Comparison of ENCODE assay signal across 14 cellular contexts in genomic region chr2:197134206-197134605, GRCh38.
DNase-seq lines count a peak whose midpoint lies in the region; ATAC-seq and TF ChIP-seq lines count a peak whose summit lies in the region.
"Had no signal": no experiment of that assay in that cellular context is flagged by ENCODE, and none has a peak within 500 bp of the region (broad histone marks: within the 10 kb centered on the region; RNA-seq: fewer than 3 reads in every experiment).

No MANE protein-coding gene starts in this region.

- H3K9ac ChIP-seq in fibroblast of lung (ENCODE audit: insufficient read depth, low read length) = no peak overlapping the region
- H3K9ac ChIP-seq: KMS-11 had no signal

- H4K20me1 ChIP-seq in fibroblast of lung (ENCODE audit: control insufficient read depth, extremely low read depth, insufficient read depth, low read length) = no peaks in the 10 kb centered on the region

- TF ChIP-seq EP300 in suprapubic skin (IDR thresholded peaks at IDR 0.05) = no peak

- TF ChIP-seq CTCF in AG04450 (IDR thresholded peaks at IDR 0.05; ENCODE audit: low read depth, low read length) = peak; percentile 40
- peak; percentile 74 for TF ChIP-seq CTCF in VCaP (conservative IDR thresholded peaks at IDR 0.05)
- peak; percentile 23 to 35 for TF ChIP-seq CTCF in fibroblast of lung (conservative IDR thresholded peaks at IDR 0.05 in 1 of 2, IDR thresholded peaks at IDR 0.05 in 1 of 2; ENCODE audit: low read depth in 1 of 2, low read length in 2 of 2)
- TF ChIP-seq CTCF in suprapubic skin (IDR thresholded peaks at IDR 0.05) = no peak
- no peak for TF ChIP-seq CTCF in mucosa of descending colon (IDR thresholded peaks at IDR 0.05)

- H3K4me3 ChIP-seq in AG04450 (ENCODE audit: low read depth, low read length) = no peak overlapping the region
- H3K4me3 ChIP-seq in fibroblast of lung (replicated peaks in 1 of 4; ENCODE audit: control extremely low read depth in 1 of 4, insufficient read depth in 1 of 4, low read depth in 3 of 4, low read length in 4 of 4) = no peak overlapping the region
- no peak overlapping the region for H3K4me3 ChIP-seq in suprapubic skin
- no peak overlapping the region for H3K4me3 ChIP-seq in mucosa of descending colon

- no peak overlapping the region for H2AFZ ChIP-seq in fibroblast of lung (ENCODE audit: low read length)

- CTCF ChIA-PET in AG04450 (lab: Charles Lee) = interaction anchor here (0.5 to 4.3 kb wide), 8 partner anchors 20 to 250 kb away, joined by 3 to 37 read pairs (median 4); no protein-coding TSS in a partner anchor

- DNase-seq in AG04450 (ENCODE audit: low read depth, low spot score) (no peak), ELR (ENCODE audit: low read depth) (peak; percentile 6), fibroblast of lung (ENCODE audit: low read depth in 2 of 2) (peak; percentile 23 to 45), suprapubic skin (ENCODE audit: low spot score in 2 of 2) (no peak), mucosa of descending colon (no peak), NCI-H2107 treated with DMSO at 0.1 percent for 48 hours (lab: John Stamatoyannopoulos, UW; ENCODE audit: unreplicated experiment) (no peak), T-helper 9 cell (no peak)
- DNase-seq: activated CD4-positive, alpha-beta T cell treated with anti-CD3 and anti-CD28 coated beads, Interleukin-2, amount 50 U/mL, for 48 hours; activated effector memory CD4-positive, alpha-beta T cell treated with anti-CD3 and anti-CD28 coated beads, Interleukin-2, amount 50 U/mL, for 16 hours; left colon; NCI-H1417; Right ventricle myocardium superior had no signal

- intact Hi-C loops in mucosa of descending colon (cut with DNase I, micrococcal nuclease) = no loop called here

- no peak overlapping the region for H3K27ac ChIP-seq in AG04450 (ENCODE audit: low read depth, low read length)
- no peak overlapping the region for H3K27ac ChIP-seq in VCaP
- H3K27ac ChIP-seq in fibroblast of lung (ENCODE audit: insufficient read depth, low read length) = no peak overlapping the region
- no peak overlapping the region for H3K27ac ChIP-seq in suprapubic skin
- H3K27ac ChIP-seq: KMS-11 had no signal

- no peak for TF ChIP-seq POLR2A in suprapubic skin (IDR thresholded peaks at IDR 0.05)

- 80% methylated on average over 2 of the region's 2 CpGs for WGBS in suprapubic skin

- H3K4me1 ChIP-seq in fibroblast of lung (ENCODE audit: control insufficient read depth, extremely low read depth, insufficient read depth, low read length) = peaks cover 8% of the 10 kb centered on the region
- H3K4me1 ChIP-seq in suprapubic skin = no peaks in the 10 kb centered on the region
- peaks cover 10% of the 10 kb centered on the region for H3K4me1 ChIP-seq in mucosa of descending colon (ENCODE audit: low read depth)

- no peak for ATAC-seq in mucosa of descending colon
- ATAC-seq: left colon had no signal

- H3K9me3 ChIP-seq in AG04450 (ENCODE audit: control insufficient read depth, insufficient read depth, low read length) (no peaks in the 10 kb centered on the region), fibroblast of lung (ENCODE audit: control insufficient read depth, insufficient read depth, low read depth, low read length) (no peaks in the 10 kb centered on the region), suprapubic skin (no peaks in the 10 kb centered on the region), mucosa of descending colon (no peaks in the 10 kb centered on the region)

- no peak overlapping the region for H3K4me2 ChIP-seq in fibroblast of lung (ENCODE audit: extremely low read depth, insufficient read depth, low read length)
- H3K4me2 ChIP-seq: KMS-11 had no signal

- H3K36me3 ChIP-seq in fibroblast of lung (ENCODE audit: control insufficient read depth, insufficient read depth, low read length) (no peaks in the 10 kb centered on the region), suprapubic skin (no peaks in the 10 kb centered on the region), mucosa of descending colon (ENCODE audit: low read depth) (no peaks in the 10 kb centered on the region)

- POLR2A ChIA-PET in AG04450 (lab: Yijun Ruan, JAX) = no interaction called here

- H3K79me2 ChIP-seq in fibroblast of lung (ENCODE audit: control insufficient read depth, insufficient read depth, low read length) = no peaks in the 10 kb centered on the region

- H3K27me3 ChIP-seq in AG04450 (ENCODE audit: control insufficient read depth, insufficient read depth, low read length) (no peaks in the 10 kb centered on the region), fibroblast of lung (ENCODE audit: control insufficient read depth, insufficient read depth, low read length) (no peaks in the 10 kb centered on the region), suprapubic skin (no peaks in the 10 kb centered on the region)

Comparison
In these comparisons a context has a peak if more than half of its experiments do, and no peak if none do; other contexts are left out.
1. DNase-seq: peak in ELR (single experiment) and fibroblast of lung (2 of 2); none in AG04450 (single experiment), suprapubic skin (0 of 2), mucosa of descending colon (0 of 3), NCI-H2107 treated with DMSO at 0.1 percent for 48 hours (single experiment) and T-helper 9 cell (single experiment).
2. CTCF ChIP-seq: peak in AG04450 (single experiment), VCaP (single experiment) and fibroblast of lung (2 of 2); none in suprapubic skin (0 of 2) and mucosa of descending colon (single experiment).